In the genomic region with DNA sequence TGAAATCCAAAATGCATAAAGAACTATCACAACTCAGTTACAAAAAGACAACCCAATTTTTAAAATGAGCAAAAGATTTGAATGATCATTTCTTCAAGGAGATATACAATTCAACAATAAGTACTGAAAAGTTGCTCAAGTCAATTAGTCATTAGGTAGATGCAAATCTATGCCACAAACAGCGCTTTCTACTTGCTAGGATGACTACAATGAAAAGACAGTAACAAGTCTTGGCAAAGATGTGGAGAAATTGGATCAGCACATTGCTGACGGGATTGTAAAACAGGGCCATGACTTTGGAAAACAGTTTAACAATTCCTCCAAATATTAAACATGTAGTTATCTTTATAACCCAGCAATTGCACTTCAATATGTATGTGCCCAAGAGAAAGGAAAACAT, we compare ENCODE assay signal across 28 cellular contexts.
"Had no signal": no experiment of that assay in that cellular context is flagged by ENCODE, and none has a peak within 500 bp of the region (broad histone marks: within the 10 kb centered on the region; RNA-seq: fewer than 3 reads in every experiment).

No MANE protein-coding gene starts in this region.

- H3K4me2 ChIP-seq: neural progenitor cell had no signal

- H3K79me2 ChIP-seq: parathyroid adenoma had no signal

- H3K27ac Mint-ChIP-seq: nephron; neural progenitor cell; progenitor cell of endocrine pancreas; stimulated activated effector memory CD8-positive, alpha-beta T cell treated with anti-CD3 and anti-CD28 coated beads, Interleukin-12 subunit alpha, Interleukin-12 subunit beta, amount 100 ng/mL, for 72 hours; stimulated activated naive B cell treated with anti-CD40 and anti-IgM and Interleukin-4, amounts not matched to agents 10 μg/mL and 1 μg/mL and 100 μg/mL, for 72 hours; stimulated activated naive CD8-positive, alpha-beta T cell treated with anti-CD3 and anti-CD28 coated beads, Interleukin-15, Interleukin-2, amounts not matched to agents 100 ng/mL and 50 ng/mL, for 24 hours had no signal

- H3K36me3 Mint-ChIP-seq: neural progenitor cell; stimulated activated effector memory CD8-positive, alpha-beta T cell treated with anti-CD3 and anti-CD28 coated beads, Interleukin-12 subunit alpha, Interleukin-12 subunit beta, amount 100 ng/mL, for 72 hours; stimulated activated naive B cell treated with anti-CD40 and anti-IgM and Interleukin-4, amounts not matched to agents 10 μg/mL and 1 μg/mL and 100 μg/mL, for 72 hours had no signal

- H3K4me1 Mint-ChIP-seq: nephron; neural progenitor cell; stimulated activated effector memory CD8-positive, alpha-beta T cell treated with anti-CD3 and anti-CD28 coated beads, Interleukin-12 subunit alpha, Interleukin-12 subunit beta, amount 100 ng/mL, for 72 hours; stimulated activated naive B cell treated with anti-CD40 and anti-IgM and Interleukin-4, amounts not matched to agents 10 μg/mL and 1 μg/mL and 100 μg/mL, for 72 hours had no signal

- H3K4me1 ChIP-seq: neural progenitor cell, parathyroid adenoma, psoas muscle, right lobe of liver, sigmoid colon, stomach, thyroid gland, tibial nerve, upper lobe of left lung, vagina had no signal

- H3K4me3 Mint-ChIP-seq: nephron; neural progenitor cell; stimulated activated effector memory CD8-positive, alpha-beta T cell treated with anti-CD3 and anti-CD28 coated beads, Interleukin-12 subunit alpha, Interleukin-12 subunit beta, amount 100 ng/mL, for 72 hours; stimulated activated naive B cell treated with anti-CD40 and anti-IgM and Interleukin-4, amounts not matched to agents 10 μg/mL and 1 μg/mL and 100 μg/mL, for 72 hours; stimulated activated naive CD8-positive, alpha-beta T cell treated with anti-CD3 and anti-CD28 coated beads, Interleukin-15, Interleukin-2, amounts not matched to agents 100 ng/mL and 50 ng/mL, for 24 hours had no signal

- H2AFZ ChIP-seq: neural progenitor cell, parathyroid adenoma had no signal

- H3K9me3 Mint-ChIP-seq: nephron; neural progenitor cell; stimulated activated naive B cell treated with anti-CD40 and anti-IgM and Interleukin-4, amounts not matched to agents 10 μg/mL and 1 μg/mL and 100 μg/mL, for 72 hours; stimulated activated naive CD8-positive, alpha-beta T cell treated with anti-CD3 and anti-CD28 coated beads, Interleukin-15, Interleukin-2, amounts not matched to agents 100 ng/mL and 50 ng/mL, for 24 hours had no signal

- H3K9ac ChIP-seq: neural progenitor cell, parathyroid adenoma had no signal

- DNase-seq: occipital lobe; ovary; posterior cingulate gyrus; psoas muscle; right cardiac atrium; right lobe of liver; sigmoid colon; small intestine; stimulated activated CD4-positive, alpha-beta T cell treated with anti-CD3 and anti-CD28 coated beads, Interleukin-15, amount 100 ng/mL, for 24 hours; stimulated activated CD4-positive, alpha-beta T cell treated with anti-CD3 and anti-CD28 coated beads, Interleukin-2, amount 100 ng/mL, for 24 hours; stimulated activated CD4-positive, alpha-beta T cell treated with anti-CD3 and anti-CD28 coated beads, Interleukin-2, amount 100 ng/mL, for 48 hours; stimulated activated CD4-positive, alpha-beta T cell treated with anti-CD3 and anti-CD28 coated beads, Interleukin-4, amount 100 ng/mL, for 24 hours; stimulated activated naive B cell treated with anti-CD40 and anti-IgM and Interleukin-4, amounts not matched to agents 10 μg/mL and 1 μg/mL and 100 μg/mL, for 72 hours; stimulated activated naive CD4-positive, alpha-beta T cell treated with Interleukin-2 at 50 U/mL for 16 hours; stomach; thyroid gland; trophoblast cell; upper lobe of left lung had no signal

- H3K9me3 ChIP-seq: ovary, psoas muscle, right lobe of liver, sigmoid colon, stomach, thoracic aorta, thyroid gland, tibial nerve, upper lobe of left lung, vagina had no signal

- H3K27me3 ChIP-seq: neural progenitor cell, ovary, sigmoid colon, stomach, thyroid gland, tibial nerve, upper lobe of left lung, vagina had no signal

- H3K27me3 Mint-ChIP-seq: progenitor cell of endocrine pancreas; stimulated activated naive B cell treated with anti-CD40 and anti-IgM and Interleukin-4, amounts not matched to agents 10 μg/mL and 1 μg/mL and 100 μg/mL, for 72 hours; stimulated activated naive CD8-positive, alpha-beta T cell treated with anti-CD3 and anti-CD28 coated beads, Interleukin-15, Interleukin-2, amounts not matched to agents 100 ng/mL and 50 ng/mL, for 24 hours had no signal

- H3K27ac ChIP-seq: neural progenitor cell, ovary, parathyroid adenoma, psoas muscle, right lobe of liver, sigmoid colon, stomach, thoracic aorta, thyroid gland, tibial nerve, upper lobe of left lung, vagina had no signal

- FAIRE-seq: small intestine, urothelium cell line had no signal

- H3K36me3 ChIP-seq: neural progenitor cell, ovary, right lobe of liver, sigmoid colon, stomach, thoracic aorta, thyroid gland, tibial nerve, upper lobe of left lung, vagina had no signal

- H3K4me3 ChIP-seq: neural progenitor cell, ovary, psoas muscle, right lobe of liver, sigmoid colon, stomach, thoracic aorta, thyroid gland, tibial nerve, upper lobe of left lung, vagina had no signal
